ENCODE assay signal across 8 cellular contexts in the genomic region with DNA sequence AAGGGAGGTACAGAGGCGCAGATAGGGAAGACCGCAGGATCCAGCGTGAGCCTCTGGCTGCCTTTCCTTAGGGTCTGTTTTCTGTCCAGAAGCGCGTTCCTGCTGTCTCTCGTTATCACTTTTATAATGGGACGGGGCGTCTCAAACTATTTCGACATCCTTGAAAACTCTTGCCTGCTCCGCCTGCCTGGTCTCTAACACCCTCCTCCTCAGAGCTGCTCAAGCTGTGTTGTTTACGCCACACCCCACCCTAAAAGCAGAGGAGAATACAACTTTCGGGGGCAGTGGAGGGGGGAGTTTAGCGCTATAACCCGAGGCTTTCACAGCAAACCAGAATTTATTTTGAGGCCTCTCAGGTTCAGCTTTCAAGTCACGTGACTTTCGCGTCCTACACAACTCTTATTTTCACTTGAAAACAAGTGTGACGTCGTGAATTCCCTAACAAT. TPM values are rescaled to one million over a fixed set of nuclear protein-coding genes. Genes with fewer than 3 reads are reported as not detected.
DNase-seq lines count a peak whose midpoint lies in the region; ATAC-seq and TF ChIP-seq lines count a peak whose summit lies in the region.

No MANE protein-coding gene starts in this region.

- WGBS in HUES64 = under 1% methylated on average over 18 of the region's 19 CpGs

- H3K27me3 ChIP-seq in HUES64 (ENCODE audit: insufficient read depth, low read length) (no peaks in the 10 kb centered on the region; the same call in 1 of the 2 replicates), kidney epithelial cell (ENCODE audit: control insufficient read depth, insufficient read depth, low read length) (no peaks in the 10 kb centered on the region), subcutaneous abdominal adipose tissue (ENCODE audit: control insufficient read depth in 5 of 5, insufficient read depth in 4 of 5, low read length in 5 of 5) (peaks cover 0 to 12% (median 2%) of the 10 kb centered on the region in 5 donors)

- H3K4me3 Mint-ChIP-seq in MCF 10A (ENCODE audit: unreplicated experiment) = peak overlapping the region; percentile 67

- H3K27ac ChIP-seq in HUES64 (ENCODE audit: low read depth, low read length) (peak overlapping the region; percentile 99; the same call in 1 of the 2 replicates), subcutaneous abdominal adipose tissue (ENCODE audit: low read depth, low read length) (peak overlapping the region; percentile 86)

- POLR2A ChIA-PET in MCF 10A (lab: Yijun Ruan, JAX) = interaction anchor here (0.6 to 4.3 kb wide), 11 partner anchors 11 to 146 kb away, joined by 3 to 48 read pairs (median 6); partner anchors contain the start of genes SLC10A3 and UBL4A

- H3K4me1 ChIP-seq in ES-I3 (ENCODE audit: insufficient read depth, low read length) = peaks cover 5% of the 10 kb centered on the region; the same call in 1 of the 2 replicates
- no peaks in the 10 kb centered on the region for H3K4me1 ChIP-seq in HUES64 (ENCODE audit: insufficient read depth, low read length)
- peaks cover 0 to 25% (median 21%) of the 10 kb centered on the region in 5 donors for H3K4me1 ChIP-seq in subcutaneous abdominal adipose tissue (ENCODE audit: control insufficient read depth in 5 of 5, insufficient read depth in 5 of 5, low read length in 5 of 5)

- BruUV-seq in MCF 10A (replicated peaks; lab: Mats Ljungman, UMichigan) = TSS peak; percentile 70

- H3K4me3 ChIP-seq in HUES64 (ENCODE audit: low read length) = peak overlapping the region; percentile 67
- peak overlapping the region; percentile 32 for H3K4me3 ChIP-seq in kidney epithelial cell (ENCODE audit: low read depth, low read length)
- peak overlapping the region; percentile 35 to 82 (median 64) for H3K4me3 ChIP-seq in subcutaneous abdominal adipose tissue (ENCODE audit: low read depth in 1 of 5, low read length in 5 of 5)

- no peaks in the 10 kb centered on the region for H3K36me3 Mint-ChIP-seq in MCF 10A (ENCODE audit: insufficient read depth, unreplicated experiment)

- peaks cover 12% of the 10 kb centered on the region for H3K27me3 Mint-ChIP-seq in MCF 10A (ENCODE audit: insufficient read depth, unreplicated experiment)

- no peak for TF ChIP-seq CTCF in MCF 10A (IDR thresholded peaks at IDR 0.05; ENCODE audit: unreplicated experiment)
- no peak for TF ChIP-seq CTCF in kidney epithelial cell (IDR thresholded peaks at IDR 0.05; ENCODE audit: insufficient read depth, low read length, poor library complexity, severe bottlenecking)

- ATAC-seq in HG03196 (IDR thresholded peaks at IDR 0.05; ENCODE audit: unreplicated experiment) (no peak), HG03520 (IDR thresholded peaks at IDR 0.05; ENCODE audit: unreplicated experiment) (no peak)

- intact Hi-C loops in MCF 10A (cut with micrococcal nuclease) = no loop called here

- CTCF ChIA-PET in MCF 10A (lab: Yijun Ruan, JAX) = interaction anchor here (1.7 to 2.8 kb wide), 2 partner anchors 10 to 143 kb away, joined by 5 to 8 read pairs; no protein-coding TSS in a partner anchor

- peak overlapping the region; percentile 67; the same call in 1 of the 2 replicates for H3K9ac ChIP-seq in ES-I3 (ENCODE audit: low read depth, low read length)
- H3K9ac ChIP-seq in HUES64 (ENCODE audit: low read depth, low read length) = peak overlapping the region; percentile 74
- H3K9ac ChIP-seq in subcutaneous abdominal adipose tissue (ENCODE audit: low read length in 5 of 5) = peak overlapping the region in 4 of 5 donors; percentile 26 to 77 (median 56)

- no peak for DNase-seq in MCF 10A (ENCODE audit: unreplicated experiment)
- no peak for DNase-seq in kidney epithelial cell (ENCODE audit: low read depth)
- DNase-seq in NCI-H510A (lab: John Stamatoyannopoulos, UW) = no peak

- H3K36me3 ChIP-seq in ES-I3 (ENCODE audit: insufficient read depth, low read length) (no peaks in the 10 kb centered on the region), HUES64 (ENCODE audit: insufficient read depth, low read length) (no peaks in the 10 kb centered on the region), kidney epithelial cell (ENCODE audit: control insufficient read depth, insufficient read depth, low read length) (no peaks in the 10 kb centered on the region), subcutaneous abdominal adipose tissue (ENCODE audit: control insufficient read depth in 5 of 5, insufficient read depth in 5 of 5, low read length in 5 of 5) (no peaks in the 10 kb centered on the region)

- no peaks in the 10 kb centered on the region for H3K4me1 Mint-ChIP-seq in MCF 10A (ENCODE audit: insufficient read depth, unreplicated experiment)

- no peaks in the 10 kb centered on the region for H3K9me3 Mint-ChIP-seq in MCF 10A (ENCODE audit: unreplicated experiment)

- H3K9me3 ChIP-seq in ES-I3 (ENCODE audit: control insufficient read depth, insufficient read depth, low read length) = no peaks in the 10 kb centered on the region
- no peaks in the 10 kb centered on the region for H3K9me3 ChIP-seq in HUES64 (ENCODE audit: insufficient read depth, low read depth, low read length)
- H3K9me3 ChIP-seq in subcutaneous abdominal adipose tissue (ENCODE audit: control insufficient read depth in 5 of 5, low read length in 5 of 5) = no peaks in the 10 kb centered on the region

- peak overlapping the region; percentile 88 for H3K27ac Mint-ChIP-seq in MCF 10A (ENCODE audit: low read depth, unreplicated experiment)

RNA-seq across cellular contexts. Expression of gene FAM3A, which starts 0.6 kb away (rescaled TPM):
- polyA plus RNA-seq in HUES64 (2013, experiment 1 of 2) = 13.5 TPM
- polyA plus RNA-seq in HUES64 (2013, experiment 2 of 2) = 15.5 TPM
- 40.9 and 45.3 TPM in 2 replicates for total RNA-seq in MCF 10A (2022)
- 30.3 and 32.3 TPM in 2 replicates for total RNA-seq in kidney epithelial cell

RNA-seq across cellular contexts. Expression of gene SLC10A3, which starts 26.2 kb away (rescaled TPM):
- polyA plus RNA-seq in HUES64 (2013, experiment 1 of 2) = 5.3 TPM
- polyA plus RNA-seq in HUES64 (2013, experiment 2 of 2) = 5.6 TPM
- 17.9 and 21.2 TPM in 2 replicates for total RNA-seq in MCF 10A (2022)
- 20.3 and 37.9 TPM in 2 replicates for total RNA-seq in kidney epithelial cell

RNA-seq across cellular contexts. Expression of gene G6PD, which starts 30.0 kb away (rescaled TPM):
- 59.6 TPM for polyA plus RNA-seq in HUES64 (2013, experiment 1 of 2)
- polyA plus RNA-seq in HUES64 (2013, experiment 2 of 2) = 59.7 TPM
- 42.1 and 49.5 TPM in 2 replicates for total RNA-seq in MCF 10A (2022)
- 39.2 and 47.0 TPM in 2 replicates for total RNA-seq in kidney epithelial cell

RNA-seq across cellular contexts. Expression of gene UBL4A, which starts 30.3 kb away (rescaled TPM):
- 19.0 TPM for polyA plus RNA-seq in HUES64 (2013, experiment 1 of 2)
- 23.5 TPM for polyA plus RNA-seq in HUES64 (2013, experiment 2 of 2)
- total RNA-seq in MCF 10A (2022) (26.7 and 27.9 TPM in 2 replicates), kidney epithelial cell (48.3 and 55.9 TPM in 2 replicates)

RNA-seq across cellular contexts. Expression of gene IKBKG, which starts 30.7 kb away (rescaled TPM):
- 13.4 TPM for polyA plus RNA-seq in HUES64 (2013, experiment 1 of 2)
- polyA plus RNA-seq in HUES64 (2013, experiment 2 of 2) = 11.3 TPM
- total RNA-seq in MCF 10A (2022) (29.3 and 32.1 TPM in 2 replicates), kidney epithelial cell (14.6 and 16.7 TPM in 2 replicates)
